1 cellular context compared by ENCODE assay signal in genomic region chr22:37518509-37519267, GRCh38.
A peak's percentile ranks its signal among the peaks of the same experiment; 100 is the strongest.
TF ChIP-seq lines count a peak whose summit lies in the region.

No MANE protein-coding gene starts in this region.

TF ChIP-seq in HepG2, 621 proteins besides CTCF, POLR2A, EP300 and RAD21 (continued from another document and continues in another):
- TF ChIP-seq GMEB1 (CRISPR knock-in tag; IDR thresholded peaks at IDR 0.05; ENCODE audit: borderline replicate concordance) (peak; percentile 14; the same call in 1 of the 2 replicates), ZNF607 (CRISPR knock-in tag; IDR thresholded peaks at IDR 0.05; ENCODE audit: borderline replicate concordance) (peak; percentile 39), HNF4G (IDR thresholded peaks at IDR 0.05; ENCODE audit: borderline replicate concordance, low read depth, low read length) (peak; percentile 60; the same call in 1 of the 2 replicates), HNF4G (CRISPR knock-in tag; IDR thresholded peaks at IDR 0.05; ENCODE audit: borderline replicate concordance, low read depth) (peak; percentile 68; the same call in 1 of the 2 replicates), ZNF672 (CRISPR knock-in tag; IDR thresholded peaks at IDR 0.05) (0 out of 2 replicates have a peak, but pooled peaks have one; percentile 5), ZNF800 (CRISPR knock-in tag; IDR thresholded peaks at IDR 0.05) (peak; percentile 60; the same call in 1 of the 2 replicates), SNAI1 (CRISPR knock-in tag; IDR thresholded peaks at IDR 0.05; ENCODE audit: borderline replicate concordance) (peak; percentile 96), ZNF225 (CRISPR knock-in tag; IDR thresholded peaks at IDR 0.05) (peak; percentile 80), ZNF629 (CRISPR knock-in tag; conservative IDR thresholded peaks at IDR 0.05) (peak; percentile 78), NR0B2 (CRISPR knock-in tag; IDR thresholded peaks at IDR 0.05) (peak; percentile 79), ZNF333 (CRISPR knock-in tag; IDR thresholded peaks at IDR 0.05; ENCODE audit: borderline replicate concordance) (peak; percentile 96; the same call in 1 of the 2 replicates), ZNF770 (CRISPR knock-in tag; IDR thresholded peaks at IDR 0.05) (peak; percentile 92), ZNF816 (CRISPR knock-in tag; IDR thresholded peaks at IDR 0.05; ENCODE audit: borderline replicate concordance) (peak; percentile 18; the same call in 1 of the 2 replicates), KDM5B (CRISPR knock-in tag; IDR thresholded peaks at IDR 0.05; ENCODE audit: borderline replicate concordance) (peak; percentile 86), ZBTB33 (CRISPR knock-in tag; IDR thresholded peaks at IDR 0.05) (no peak; the same call in 1 of the 2 replicates), ZNF776 (CRISPR knock-in tag; IDR thresholded peaks at IDR 0.05) (peak; percentile 82), RERE (CRISPR knock-in tag; IDR thresholded peaks at IDR 0.05; ENCODE audit: low read depth) (no peak), TBP (CRISPR knock-in tag; IDR thresholded peaks at IDR 0.05) (0 out of 2 replicates have a peak, but pooled peaks have one; percentile 34), ZNF572 (CRISPR knock-in tag; IDR thresholded peaks at IDR 0.05) (no peak), ZGPAT (CRISPR knock-in tag; IDR thresholded peaks at IDR 0.05) (peak; percentile 47; the same call in 1 of the 2 replicates), HOXD1 (CRISPR knock-in tag; IDR thresholded peaks at IDR 0.05) (peak; percentile 26; the same call in 1 of the 2 replicates), PRMT3 (CRISPR knock-in tag; IDR thresholded peaks at IDR 0.05; ENCODE audit: borderline replicate concordance, low read depth) (no peak), ZMYM2 (CRISPR knock-in tag; IDR thresholded peaks at IDR 0.05) (0 out of 2 replicates have a peak, but pooled peaks have one; percentile 45), ZNF232 (CRISPR knock-in tag; IDR thresholded peaks at IDR 0.05; ENCODE audit: borderline replicate concordance) (no peak), CERS6 (CRISPR knock-in tag; IDR thresholded peaks at IDR 0.05) (no peak), DMAP1 (CRISPR knock-in tag; IDR thresholded peaks at IDR 0.05) (peak; percentile 34; the same call in 1 of the 2 replicates), ZNF264 (CRISPR knock-in tag; IDR thresholded peaks at IDR 0.05) (no peak), RARA (CRISPR knock-in tag; IDR thresholded peaks at IDR 0.05) (0 out of 2 replicates have a peak, but pooled peaks have one; percentile 17), ZNF317 (CRISPR knock-in tag; IDR thresholded peaks at IDR 0.05) (0 out of 2 replicates have a peak, but pooled peaks have one; percentile 68), ATAD3A (CRISPR knock-in tag; IDR thresholded peaks at IDR 0.05) (no peak), MXD1 (CRISPR knock-in tag; IDR thresholded peaks at IDR 0.05) (peak; percentile 74; the same call in 1 of the 2 replicates), ARID4A (CRISPR knock-in tag; IDR thresholded peaks at IDR 0.05; ENCODE audit: borderline replicate concordance) (peak; percentile 67)
